In genomic region chr15:90365414-90366055, GRCh38 we compare ENCODE assay signal across 17 cellular contexts.
"Had no signal": no experiment of that assay in that cellular context is flagged by ENCODE, and none has a peak within 500 bp of the region (broad histone marks: within the 10 kb centered on the region; RNA-seq: fewer than 3 reads in every experiment).

No MANE protein-coding gene starts in this region.

- H3K27ac ChIP-seq: stomach had no signal

- H3K9me3 Mint-ChIP-seq: naive thymus-derived CD8-positive, alpha-beta T cell; neural crest cell; type B pancreatic cell had no signal

- DNase-seq: cortex of kidney; effector memory CD4-positive, alpha-beta T cell; gastrocnemius medialis; heart right ventricle; hypothalamus; kidney glomerular epithelial cell; mucosa of descending colon; naive thymus-derived CD8-positive, alpha-beta T cell; sigmoid colon; stimulated activated CD4-positive, alpha-beta T cell treated with anti-CD3 and anti-CD28 coated beads, Interleukin-2, amount 100 ng/mL, for 24 hours; stimulated activated CD4-positive, alpha-beta T cell treated with anti-CD3 and anti-CD28 coated beads, Interleukin-4, amount 100 ng/mL, for 4 hours; stimulated activated naive CD4-positive, alpha-beta T cell; stomach had no signal

- ATAC-seq: gastrocnemius medialis; heart right ventricle; mucosa of descending colon; naive thymus-derived CD8-positive, alpha-beta T cell had no signal

- H3K27me3 Mint-ChIP-seq: naive thymus-derived CD8-positive, alpha-beta T cell; type B pancreatic cell had no signal

- H3K4me3 ChIP-seq: esophagus muscularis mucosa, gastrocnemius medialis, heart right ventricle, mucosa of descending colon, sigmoid colon, skin epidermis, stomach had no signal

- H3K36me3 Mint-ChIP-seq: naive thymus-derived CD8-positive, alpha-beta T cell had no signal

- H3K9me3 ChIP-seq: esophagus muscularis mucosa, gastrocnemius medialis, heart right ventricle, mucosa of descending colon, sigmoid colon, stomach had no signal

- H3K4me3 Mint-ChIP-seq: naive thymus-derived CD8-positive, alpha-beta T cell; neural crest cell; type B pancreatic cell had no signal

- H3K27me3 ChIP-seq: esophagus muscularis mucosa, gastrocnemius medialis, heart right ventricle, sigmoid colon, stomach had no signal

- H3K27ac Mint-ChIP-seq: type B pancreatic cell had no signal

- H3K36me3 ChIP-seq: sigmoid colon had no signal
